In the genomic region with DNA sequence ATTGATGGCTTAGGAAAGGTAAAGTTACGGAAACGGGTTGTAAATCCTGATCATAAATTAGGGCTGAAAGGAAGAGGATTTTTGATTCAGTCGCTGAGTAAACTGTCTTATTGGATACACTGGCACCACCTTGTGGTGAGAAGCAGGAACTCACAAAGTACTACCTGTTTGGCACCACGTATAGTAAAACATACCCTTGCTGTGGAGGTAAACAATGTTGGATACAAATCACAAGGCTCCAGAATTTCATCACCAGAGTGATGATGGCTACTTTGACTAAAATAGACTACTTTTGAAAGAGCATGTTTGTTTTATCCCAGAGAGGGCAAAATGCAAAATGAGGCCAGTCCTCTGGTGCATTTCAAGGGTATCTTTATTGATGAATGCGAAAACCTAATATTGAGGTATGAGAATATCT, we compare ENCODE assay signal across 8 cellular contexts.
DNase-seq lines count a peak whose midpoint lies in the region; ATAC-seq, FAIRE-seq and TF ChIP-seq lines count a peak whose summit lies in the region.

No MANE protein-coding gene starts in this region.

- no peaks in the 10 kb centered on the region for H3K36me3 ChIP-seq in pancreas

- H3K36me3 Mint-ChIP-seq in activated CD4-positive, alpha-beta T cell treated with anti-CD3 and anti-CD28 coated beads, Interleukin-2, amount 10 ng/mL, durations not matched to agents 24 days and 14 days (ENCODE audit: low read depth): no peaks in the 10 kb centered on the region

- no peak overlapping the region for H3K4me3 ChIP-seq in foreskin fibroblast (ENCODE audit: low read depth in 1 of 2, low read length in 2 of 2)
- no peak overlapping the region for H3K4me3 ChIP-seq in pancreas

- WGBS in pancreas, 2 donors: 20 to 21% methylated on average over 5 of the region's 5 CpGs

- H3K4me1 Mint-ChIP-seq in activated CD4-positive, alpha-beta T cell treated with anti-CD3 and anti-CD28 coated beads, Interleukin-2, amount 10 ng/mL, durations not matched to agents 24 days and 14 days: no peaks in the 10 kb centered on the region

- ATAC-seq in GM19395 (IDR thresholded peaks at IDR 0.05; ENCODE audit: unreplicated experiment): peak; percentile 94
- ATAC-seq in HG03378 (IDR thresholded peaks at IDR 0.05; ENCODE audit: unreplicated experiment): peak; percentile 81
- ATAC-seq in pancreas: peak; percentile 56 to 90 (median 88)

- no peaks in the 10 kb centered on the region for H3K9me3 Mint-ChIP-seq in activated CD4-positive, alpha-beta T cell treated with anti-CD3 and anti-CD28 coated beads, Interleukin-2, amount 10 ng/mL, durations not matched to agents 24 days and 14 days

- H3K4me1 ChIP-seq in pancreas: no peaks in the 10 kb centered on the region

- peak; percentile 79 for DNase-seq in DMS153 treated with DMSO at 0.1 percent for 48 hours (lab: John Stamatoyannopoulos, UW; ENCODE audit: unreplicated experiment)
- DNase-seq in NCI-H2196 treated with DMSO at 0.1 percent for 48 hours (lab: John Stamatoyannopoulos, UW; ENCODE audit: unreplicated experiment): peak; percentile 71
- peak; percentile 79 for DNase-seq in activated CD4-positive, alpha-beta T cell treated with anti-CD3 and anti-CD28 coated beads, Interleukin-2, amount 10 ng/mL, durations not matched to agents 24 days and 14 days
- DNase-seq in foreskin fibroblast: peak; percentile 4 to 54
- DNase-seq in pancreas: peak in 4 of 6 donors; percentile 7 to 57 (median 21)
- DNase-seq in cortex of kidney (lab: John Stamatoyannopoulos, UW): no peak

- no peak for FAIRE-seq in pancreas (lab: Jason Lieb, UNC)

- H3K9me3 ChIP-seq in pancreas: no peaks in the 10 kb centered on the region

- H3K27me3 Mint-ChIP-seq in activated CD4-positive, alpha-beta T cell treated with anti-CD3 and anti-CD28 coated beads, Interleukin-2, amount 10 ng/mL, durations not matched to agents 24 days and 14 days: peaks cover 10% of the 10 kb centered on the region

- intact Hi-C loops in activated CD4-positive, alpha-beta T cell treated with anti-CD3 and anti-CD28 coated beads, Interleukin-2, amount 10 ng/mL, durations not matched to agents 24 days and 14 days (cut with micrococcal nuclease): no loop called here
- intact Hi-C loops in pancreas (cut with DNase I): no loop called here

- peak; percentile 84 for TF ChIP-seq CTCF in foreskin fibroblast (IDR thresholded peaks at IDR 0.05; ENCODE audit: low read depth, low read length)
- TF ChIP-seq CTCF in pancreas (IDR thresholded peaks at IDR 0.05): peak; percentile 68 to 78 (median 72)

- H3K4me3 Mint-ChIP-seq in activated CD4-positive, alpha-beta T cell treated with anti-CD3 and anti-CD28 coated beads, Interleukin-2, amount 10 ng/mL, durations not matched to agents 24 days and 14 days: no peak overlapping the region

- no peak overlapping the region for H3K27ac Mint-ChIP-seq in activated CD4-positive, alpha-beta T cell treated with anti-CD3 and anti-CD28 coated beads, Interleukin-2, amount 10 ng/mL, durations not matched to agents 24 days and 14 days

- no peak overlapping the region for H3K27ac ChIP-seq in pancreas

- no peaks in the 10 kb centered on the region for H3K27me3 ChIP-seq in pancreas
